In genomic region chr4:113293043-113293560, GRCh38 we compare ENCODE assay signal across 11 cellular contexts.
A peak's percentile ranks its signal among the peaks of the same experiment; 100 is the strongest.
DNase-seq lines count a peak whose midpoint lies in the region; ATAC-seq and TF ChIP-seq lines count a peak whose summit lies in the region.
"Had no signal": no experiment of that assay in that cellular context is flagged by ENCODE, and none has a peak within 500 bp of the region (broad histone marks: within the 10 kb centered on the region; RNA-seq: fewer than 3 reads in every experiment).

No MANE protein-coding gene starts in this region.

- 58 to 66% methylated on average over 9 of the region's 9 CpGs for WGBS in body of pancreas, 2 donors

- TF ChIP-seq CTCF in body of pancreas (IDR thresholded peaks at IDR 0.05) (no peak), retinal pigment epithelial cell (conservative IDR thresholded peaks at IDR 0.05; ENCODE audit: low read depth, low read length) (no peak)

- no peaks in the 10 kb centered on the region for H3K9me3 ChIP-seq in body of pancreas

- intact Hi-C loops in body of pancreas (cut with DNase I), result no loop called here

- H3K36me3 ChIP-seq in body of pancreas (replicated peaks in 1 of 2; ENCODE audit: insufficient read depth in 1 of 2, low read depth in 2 of 2), result no peaks in the 10 kb centered on the region

- H3K4me1 ChIP-seq in body of pancreas, result no peaks in the 10 kb centered on the region

- H3K4me3 ChIP-seq in body of pancreas, result no peak overlapping the region
- no peak overlapping the region for H3K4me3 ChIP-seq in retinal pigment epithelial cell (ENCODE audit: low read length)

- peak; percentile 69 for DNase-seq in AG20443 (ENCODE audit: low spot score)
- peak in 1 of 4 donors; percentile 5 for DNase-seq in body of pancreas
- peak in 26 of 51 donors; percentile 6 to 84 (median 20) for DNase-seq in hypothalamus (lab: John Stamatoyannopoulos, UW)
- peak; percentile 27 for DNase-seq in retinal pigment epithelial cell (ENCODE audit: low read depth)
- no peak for DNase-seq in DMS 273 treated with DMSO at 0.1 percent for 48 hours (lab: John Stamatoyannopoulos, UW)
- DNase-seq in activated naive CD4-positive, alpha-beta T cell treated with Interleukin-2 at 50 U/mL for 16 hours, result no peak
- no peak for DNase-seq in SHP77 treated with DMSO at 0.1 percent for 48 hours (lab: John Stamatoyannopoulos, UW)
- DNase-seq: activated CD8-positive, alpha-beta memory T cell treated with anti-CD3 and anti-CD28 coated beads, Interleukin-2, amount 50 U/mL, for 4 hours had no signal

- no peaks in the 10 kb centered on the region for H3K27me3 ChIP-seq in body of pancreas

- ATAC-seq in body of pancreas, result peak; percentile 45
- ATAC-seq in HG02610 (IDR thresholded peaks at IDR 0.05; ENCODE audit: unreplicated experiment), result no peak

- no peak overlapping the region for H3K27ac ChIP-seq in body of pancreas
- H3K27ac ChIP-seq: C4-2B, epithelial cell of prostate had no signal

- no peak for TF ChIP-seq POLR2A in body of pancreas (IDR thresholded peaks at IDR 0.05)

Comparison
In these comparisons a context has a peak if more than half of its experiments do, and no peak if none do; other contexts are left out.
1. DNase-seq: peak in AG20443 (single experiment), hypothalamus (26 of 51) and retinal pigment epithelial cell (single experiment); none in DMS 273 treated with DMSO at 0.1 percent for 48 hours (single experiment), activated naive CD4-positive, alpha-beta T cell treated with Interleukin-2 at 50 U/mL for 16 hours (single experiment) and SHP77 treated with DMSO at 0.1 percent for 48 hours (single experiment).